In the genomic region with DNA sequence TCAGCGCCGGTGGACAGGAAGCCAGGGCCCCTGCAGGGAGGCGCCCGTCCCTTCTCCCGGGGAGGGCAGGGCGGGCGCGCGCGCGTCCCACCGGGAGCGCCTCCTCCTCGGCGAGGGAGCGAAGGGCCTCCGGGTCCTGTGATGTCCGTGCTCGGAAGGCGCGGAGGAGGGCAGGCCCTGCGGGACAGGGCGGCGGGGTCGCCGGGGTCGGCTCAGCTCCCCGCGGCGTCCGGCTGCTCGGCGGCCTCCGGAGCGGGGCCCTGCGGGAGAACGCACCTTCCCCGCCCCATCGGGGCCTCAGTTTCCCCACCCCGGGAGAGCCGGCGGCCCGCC, we compare ENCODE assay signal across 8 cellular contexts. TPM values are rescaled to one million over a fixed set of nuclear protein-coding genes. Genes with fewer than 3 reads are reported as not detected.
DNase-seq lines count a peak whose midpoint lies in the region; ATAC-seq, FAIRE-seq and TF ChIP-seq lines count a peak whose summit lies in the region.

No MANE protein-coding gene starts in this region.

- FAIRE-seq in RCC 7860 (lab: Jason Lieb, UNC) = no peak

- H3K27ac Mint-ChIP-seq in dendritic cell treated with granulocyte-macrophage colony-stimulating factor and Interleukin-4, amounts not matched to agents 40 ng/mL and 50 ng/mL, for 4 days = peak overlapping the region; percentile 73

- H3K4me3 ChIP-seq in upper lobe of right lung = peak overlapping the region; percentile 88

- intact Hi-C loops in dendritic cell treated with granulocyte-macrophage colony-stimulating factor and Interleukin-4, amounts not matched to agents 40 ng/mL and 50 ng/mL, for 4 days (cut with micrococcal nuclease) = no loop called here
- intact Hi-C loops in upper lobe of right lung (cut with DNase I) = no loop called here

- H3K27me3 ChIP-seq in upper lobe of right lung = no peaks in the 10 kb centered on the region

- DNase-seq in activated effector memory CD4-positive, alpha-beta T cell treated with anti-CD3 and anti-CD28 coated beads, Interleukin-2, amount 50 U/mL, for 16 hours = peak; percentile 72
- no peak for DNase-seq in activated effector memory CD4-positive, alpha-beta T cell treated with Interleukin-2 at 50 U/mL for 16 hours
- DNase-seq in RCC 7860 (ENCODE audit: low spot score) = peak; percentile 14
- DNase-seq in lung microvascular endothelial cell (ENCODE audit: low read depth in 2 of 2) = peak; percentile 39 to 41
- no peak for DNase-seq in upper lobe of right lung
- no peak for DNase-seq in NCI-H1436 treated with DMSO at 0.1 percent for 48 hours (lab: John Stamatoyannopoulos, UW)

- peaks cover 5% of the 10 kb centered on the region for H3K27me3 Mint-ChIP-seq in dendritic cell treated with granulocyte-macrophage colony-stimulating factor and Interleukin-4, amounts not matched to agents 40 ng/mL and 50 ng/mL, for 4 days

- no peaks in the 10 kb centered on the region for H3K9me3 Mint-ChIP-seq in dendritic cell treated with granulocyte-macrophage colony-stimulating factor and Interleukin-4, amounts not matched to agents 40 ng/mL and 50 ng/mL, for 4 days

- H3K36me3 Mint-ChIP-seq in dendritic cell treated with granulocyte-macrophage colony-stimulating factor and Interleukin-4, amounts not matched to agents 40 ng/mL and 50 ng/mL, for 4 days (ENCODE audit: low read depth) = peaks cover 12% of the 10 kb centered on the region

- no peaks in the 10 kb centered on the region for H3K36me3 ChIP-seq in upper lobe of right lung

- peaks cover 13% of the 10 kb centered on the region for H3K4me1 ChIP-seq in upper lobe of right lung

- peak overlapping the region; percentile 79 for H3K27ac ChIP-seq in upper lobe of right lung

- ATAC-seq in HG02885 (IDR thresholded peaks at IDR 0.05; ENCODE audit: poor library complexity, unreplicated experiment) (peak; percentile 26), upper lobe of right lung (peak; percentile 50)

- H3K4me3 Mint-ChIP-seq in dendritic cell treated with granulocyte-macrophage colony-stimulating factor and Interleukin-4, amounts not matched to agents 40 ng/mL and 50 ng/mL, for 4 days = peak overlapping the region; percentile 79

- no peaks in the 10 kb centered on the region for H3K9me3 ChIP-seq in upper lobe of right lung

- TF ChIP-seq CTCF in upper lobe of right lung (IDR thresholded peaks at IDR 0.05) = no peak

- peaks cover 19% of the 10 kb centered on the region for H3K4me1 Mint-ChIP-seq in dendritic cell treated with granulocyte-macrophage colony-stimulating factor and Interleukin-4, amounts not matched to agents 40 ng/mL and 50 ng/mL, for 4 days (ENCODE audit: low read depth)

RNA-seq across cellular contexts. Expression of gene EXD3, which starts 0.3 kb away (rescaled TPM):
- total RNA-seq in lung microvascular endothelial cell (7.8 and 18.7 TPM in 2 replicates), upper lobe of right lung (27.3 TPM)

RNA-seq across cellular contexts. Expression of gene NOXA1, which starts 0.6 kb away (rescaled TPM):
- 0.87 and 2.0 TPM in 2 replicates for total RNA-seq in lung microvascular endothelial cell
- total RNA-seq in upper lobe of right lung = 6.5 TPM

RNA-seq across cellular contexts. Expression of gene ENTPD8, which starts 18.5 kb away (rescaled TPM):
- under 0.01 and 0.20 TPM in 2 replicates for total RNA-seq in lung microvascular endothelial cell
- not detected for total RNA-seq in upper lobe of right lung

RNA-seq across cellular contexts. Expression of gene NSMF, which starts 36.5 kb away (rescaled TPM):
- total RNA-seq in lung microvascular endothelial cell = 11.6 and 15.3 TPM in 2 replicates
- total RNA-seq in upper lobe of right lung = 23.9 TPM

Comparison
In these comparisons a context has a peak if more than half of its experiments do, and no peak if none do; other contexts are left out.
1. DNase-seq: peak in activated effector memory CD4-positive, alpha-beta T cell treated with anti-CD3 and anti-CD28 coated beads, Interleukin-2, amount 50 U/mL, for 16 hours (single experiment), RCC 7860 (single experiment) and lung microvascular endothelial cell (2 of 2); none in activated effector memory CD4-positive, alpha-beta T cell treated with Interleukin-2 at 50 U/mL for 16 hours (single experiment), upper lobe of right lung (single experiment) and NCI-H1436 treated with DMSO at 0.1 percent for 48 hours (single experiment).